In the genomic region with DNA sequence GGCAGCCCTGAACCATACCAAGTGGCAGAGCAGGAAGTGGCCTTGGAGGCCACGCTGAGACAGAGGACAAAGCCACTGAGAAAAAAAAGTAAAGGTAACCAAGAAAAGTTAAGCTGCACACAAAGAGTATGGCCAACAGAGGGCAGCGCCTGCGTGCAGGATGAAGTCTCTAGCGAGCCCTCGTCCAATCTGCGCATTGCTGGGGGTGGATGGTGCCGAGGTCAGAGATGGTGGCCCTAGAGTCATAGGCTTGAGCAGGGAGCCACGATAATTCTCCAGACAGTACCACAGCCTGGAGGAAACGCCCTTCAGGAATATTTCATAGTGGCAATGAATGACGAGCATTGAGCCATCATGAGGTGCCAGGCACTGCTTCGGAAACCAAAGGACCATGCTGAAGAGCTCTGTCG, we compare ENCODE assay signal across 8 cellular contexts. TPM values are rescaled to one million over a fixed set of nuclear protein-coding genes. Genes with fewer than 3 reads are reported as not detected.
DNase-seq lines count a peak whose midpoint lies in the region; ATAC-seq and TF ChIP-seq lines count a peak whose summit lies in the region.

No MANE protein-coding gene starts in this region.

- H3K27ac Mint-ChIP-seq in activated CD8-positive, alpha-beta memory T cell treated with anti-CD3 and anti-CD28 coated beads, Interleukin-2, amount 10 ng/mL, durations not matched to agents 7 days and 5 days, result peak overlapping the region; percentile 44
- H3K27ac Mint-ChIP-seq in activated CD8-positive, alpha-beta T cell treated with anti-CD3 and anti-CD28 coated beads, Interleukin-2, amount 10 ng/mL, durations not matched to agents 7 days and 5 days, result peak overlapping the region; percentile 51

- H4K20me1 ChIP-seq in neural cell (ENCODE audit: insufficient read depth), result no peaks in the 10 kb centered on the region

- peak; percentile 89 for TF ChIP-seq CTCF in neural cell (IDR thresholded peaks at IDR 0.05; ENCODE audit: poor library complexity, severe bottlenecking)

- H3K27me3 ChIP-seq in neural cell (ENCODE audit: insufficient read depth, low read depth, low read length), result no peaks in the 10 kb centered on the region

- peak; percentile 82 for DNase-seq in activated CD8-positive, alpha-beta memory T cell treated with anti-CD3 and anti-CD28 coated beads, Interleukin-2, amount 10 ng/mL, durations not matched to agents 7 days and 5 days
- no peak for DNase-seq in activated CD8-positive, alpha-beta memory T cell treated with anti-CD3 and anti-CD28 coated beads for 24 hours
- peak; percentile 30 to 62 for DNase-seq in NCI-H446 (lab: John Stamatoyannopoulos, UW)
- peak; percentile 80 for DNase-seq in activated CD8-positive, alpha-beta T cell treated with anti-CD3 and anti-CD28 coated beads, Interleukin-2, amount 10 ng/mL, durations not matched to agents 7 days and 5 days
- DNase-seq in fibroblast of peridontal ligament (ENCODE audit: extremely low read depth), result peak; percentile 23

- POLR2A ChIA-PET in activated CD8-positive, alpha-beta T cell treated with anti-CD3 and anti-CD28 coated beads, Interleukin-2, amount 10 ng/mL, durations not matched to agents 7 days and 5 days (lab: Charles Lee), result interaction anchor here (0.6 kb wide), 2 partner anchors 18 to 34 kb away, joined by 3 read pairs; no protein-coding TSS in a partner anchor

- peaks cover 12% of the 10 kb centered on the region for H3K4me1 Mint-ChIP-seq in activated CD8-positive, alpha-beta memory T cell treated with anti-CD3 and anti-CD28 coated beads, Interleukin-2, amount 10 ng/mL, durations not matched to agents 7 days and 5 days
- peaks cover 23% of the 10 kb centered on the region for H3K4me1 Mint-ChIP-seq in activated CD8-positive, alpha-beta T cell treated with anti-CD3 and anti-CD28 coated beads, Interleukin-2, amount 10 ng/mL, durations not matched to agents 7 days and 5 days (ENCODE audit: low read depth)

- H3K79me2 ChIP-seq in neural cell (replicated peaks; ENCODE audit: insufficient read depth, low read length), result no peaks in the 10 kb centered on the region

- H3F3A ChIP-seq in neural cell (ENCODE audit: insufficient read depth, low read length, poor library complexity, severe bottlenecking), result no peaks in the 10 kb centered on the region

- H3K9ac ChIP-seq in neural cell (ENCODE audit: low read length), result no peak overlapping the region

- peak; percentile 93 for TF ChIP-seq RAD21 in neural cell (conservative IDR thresholded peaks at IDR 0.05)

- H3K9me2 ChIP-seq in neural cell (ENCODE audit: insufficient read depth, low read length), result no peaks in the 10 kb centered on the region

- H3K27me3 Mint-ChIP-seq in activated CD8-positive, alpha-beta memory T cell treated with anti-CD3 and anti-CD28 coated beads, Interleukin-2, amount 10 ng/mL, durations not matched to agents 7 days and 5 days, result no peaks in the 10 kb centered on the region
- H3K27me3 Mint-ChIP-seq in activated CD8-positive, alpha-beta T cell treated with anti-CD3 and anti-CD28 coated beads, Interleukin-2, amount 10 ng/mL, durations not matched to agents 7 days and 5 days (ENCODE audit: low read depth), result no peaks in the 10 kb centered on the region

- no peak overlapping the region for H3K27ac ChIP-seq in neural cell (ENCODE audit: low read length)

- peak; percentile 82 for ATAC-seq in activated CD8-positive, alpha-beta memory T cell treated with anti-CD3 and anti-CD28 coated beads, Interleukin-2, amount 10 ng/mL, durations not matched to agents 7 days and 5 days
- peak; percentile 78 for ATAC-seq in HG02938 (IDR thresholded peaks at IDR 0.05; ENCODE audit: unreplicated experiment)
- ATAC-seq in activated CD8-positive, alpha-beta T cell treated with anti-CD3 and anti-CD28 coated beads, Interleukin-2, amount 10 ng/mL, durations not matched to agents 7 days and 5 days, result peak; percentile 84
- ATAC-seq in GM21529 (IDR thresholded peaks at IDR 0.05; ENCODE audit: unreplicated experiment), result no peak

- no peak for TF ChIP-seq EP300 in neural cell (conservative IDR thresholded peaks at IDR 0.05; ENCODE audit: poor library complexity, severe bottlenecking)

- H3K4me3 Mint-ChIP-seq in activated CD8-positive, alpha-beta memory T cell treated with anti-CD3 and anti-CD28 coated beads, Interleukin-2, amount 10 ng/mL, durations not matched to agents 7 days and 5 days, result no peak overlapping the region
- H3K4me3 Mint-ChIP-seq in activated CD8-positive, alpha-beta T cell treated with anti-CD3 and anti-CD28 coated beads, Interleukin-2, amount 10 ng/mL, durations not matched to agents 7 days and 5 days, result no peak overlapping the region

- CTCF ChIA-PET in activated CD8-positive, alpha-beta memory T cell treated with anti-CD3 and anti-CD28 coated beads, Interleukin-2, amount 10 ng/mL, durations not matched to agents 7 days and 5 days (lab: Charles Lee), result interaction anchor here (0.6 to 2.4 kb wide), 16 partner anchors 8 to 1638 kb away, joined by 3 to 17 read pairs (median 4); partner anchors contain the start of genes ATP6V0E2 and ZNF862
- CTCF ChIA-PET in activated CD8-positive, alpha-beta T cell treated with anti-CD3 and anti-CD28 coated beads, Interleukin-2, amount 10 ng/mL, durations not matched to agents 7 days and 5 days (lab: Charles Lee), result interaction anchor here (0.6 to 3.1 kb wide), 19 partner anchors 8 to 1295 kb away, joined by 3 to 14 read pairs (median 6); partner anchors contain the start of gene ZNF862

- H3K9me3 ChIP-seq in neural cell (ENCODE audit: low read length), result no peaks in the 10 kb centered on the region

- H2AFZ ChIP-seq in neural cell (ENCODE audit: low read depth, low read length), result no peak overlapping the region

- H3K4me2 ChIP-seq in neural cell (ENCODE audit: low read length), result no peak overlapping the region

- H3K36me3 ChIP-seq in neural cell (ENCODE audit: insufficient read depth, low read length), result peaks cover 6% of the 10 kb centered on the region

- no peaks in the 10 kb centered on the region for H3K9me3 Mint-ChIP-seq in activated CD8-positive, alpha-beta memory T cell treated with anti-CD3 and anti-CD28 coated beads, Interleukin-2, amount 10 ng/mL, durations not matched to agents 7 days and 5 days (ENCODE audit: low read depth)
- no peaks in the 10 kb centered on the region for H3K9me3 Mint-ChIP-seq in activated CD8-positive, alpha-beta T cell treated with anti-CD3 and anti-CD28 coated beads, Interleukin-2, amount 10 ng/mL, durations not matched to agents 7 days and 5 days (ENCODE audit: insufficient read depth)

- peaks cover 5% of the 10 kb centered on the region for H3K36me3 Mint-ChIP-seq in activated CD8-positive, alpha-beta memory T cell treated with anti-CD3 and anti-CD28 coated beads, Interleukin-2, amount 10 ng/mL, durations not matched to agents 7 days and 5 days
- H3K36me3 Mint-ChIP-seq in activated CD8-positive, alpha-beta T cell treated with anti-CD3 and anti-CD28 coated beads, Interleukin-2, amount 10 ng/mL, durations not matched to agents 7 days and 5 days (ENCODE audit: low read depth), result peaks cover 33% of the 10 kb centered on the region

- no peak overlapping the region for H3K4me3 ChIP-seq in neural cell (ENCODE audit: low read length)

TF ChIP-seq in neural cell, 6 proteins besides CTCF, POLR2A, EP300 and RAD21:
- peak; percentile 97 for TF ChIP-seq SMC3 (conservative IDR thresholded peaks at IDR 0.05; ENCODE audit: poor library complexity)
- TF ChIP-seq TAF1 (IDR thresholded peaks at IDR 0.05; ENCODE audit: low read depth), result no peak
TF ChIP-seq in neural cell: peak in this region for 1.

RNA-seq across cellular contexts. Expression of gene ATP6V0E2, which starts 9.7 kb away (rescaled TPM):
- 10 to 100 TPM; 63.1 to 71.3 TPM for total RNA-seq in activated CD8-positive, alpha-beta memory T cell treated with anti-CD3 and anti-CD28 coated beads, Interleukin-2, amount 10 ng/mL, durations not matched to agents 7 days and 5 days
- total RNA-seq in activated CD8-positive, alpha-beta T cell treated with anti-CD3 and anti-CD28 coated beads, Interleukin-2, amount 10 ng/mL, durations not matched to agents 7 days and 5 days, result 10 to 100 TPM; 92.9 to 99.6 TPM
- 550 and 643 TPM in 2 replicates for polyA plus RNA-seq in neural cell
- 447 and 489 TPM in 2 replicates for polyA minus RNA-seq in neural cell

RNA-seq across cellular contexts. Expression of gene ZNF862, which starts 45.3 kb away (rescaled TPM):
- 10 to 100 TPM; 23.1 to 24.8 TPM for total RNA-seq in activated CD8-positive, alpha-beta memory T cell treated with anti-CD3 and anti-CD28 coated beads, Interleukin-2, amount 10 ng/mL, durations not matched to agents 7 days and 5 days
- total RNA-seq in activated CD8-positive, alpha-beta T cell treated with anti-CD3 and anti-CD28 coated beads, Interleukin-2, amount 10 ng/mL, durations not matched to agents 7 days and 5 days, result 10 to 100 TPM; 21.5 to 24.9 TPM
- polyA plus RNA-seq in neural cell, result 16.8 and 19.0 TPM in 2 replicates
- 25.2 and 27.3 TPM in 2 replicates for polyA minus RNA-seq in neural cell
